9 cellular contexts compared by ENCODE assay signal in the genomic region with DNA sequence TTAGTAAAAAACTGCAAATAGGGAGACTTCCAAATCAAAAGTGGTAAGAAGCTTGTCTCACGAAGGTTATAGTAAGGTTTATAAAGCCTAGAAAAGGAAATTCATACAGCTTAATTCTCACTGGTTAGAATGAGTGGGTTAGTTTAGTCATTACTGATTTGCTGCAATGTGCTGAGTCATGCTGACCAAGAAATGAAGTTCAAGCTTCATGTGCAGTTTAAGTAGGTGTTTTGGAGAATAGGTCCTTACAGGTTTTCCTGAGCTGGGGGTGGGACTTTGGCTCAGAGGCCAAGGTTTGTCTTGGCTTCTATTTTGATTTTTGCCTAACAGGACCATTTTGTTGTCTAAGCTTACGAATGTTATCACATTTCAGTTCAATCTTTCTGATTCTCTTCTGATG. TPM values are rescaled to one million over a fixed set of nuclear protein-coding genes. Genes with fewer than 3 reads are reported as not detected.
DNase-seq lines count a peak whose midpoint lies in the region; ATAC-seq and TF ChIP-seq lines count a peak whose summit lies in the region.
"Had no signal": no experiment of that assay in that cellular context is flagged by ENCODE, and none has a peak within 500 bp of the region (broad histone marks: within the 10 kb centered on the region; RNA-seq: fewer than 3 reads in every experiment).

No MANE protein-coding gene starts in this region.

- peaks cover 13 to 18% (median 16%) of the 10 kb centered on the region in 4 donors for H3K4me1 Mint-ChIP-seq in CD4-positive, alpha-beta memory T cell
- H3K4me1 Mint-ChIP-seq: memory B cell had no signal

- TF ChIP-seq CTCF in transverse colon (IDR thresholded peaks at IDR 0.05) = no peak

- POLR2A ChIA-PET in CD4-positive, alpha-beta memory T cell (lab: Charles Lee; ENCODE audit: partially characterized antibody) = interaction anchor here (1.0 to 2.8 kb wide), 2 partner anchors 11 to 14 kb away, joined by 3 to 18 read pairs; no protein-coding TSS in a partner anchor

- peak overlapping the region; percentile 37 for H3K9ac ChIP-seq in adipocyte (ENCODE audit: low read length)

- no peak for TF ChIP-seq POLR2A in transverse colon (IDR thresholded peaks at IDR 0.05)

- H3K9me3 Mint-ChIP-seq in CD4-positive, alpha-beta memory T cell = peaks cover 0 to 4% (median 0%) of the 10 kb centered on the region in 8 donors
- H3K9me3 Mint-ChIP-seq: memory B cell had no signal

- H3K27ac Mint-ChIP-seq in CD4-positive, alpha-beta memory T cell = peak overlapping the region in 2 of 7 donors; percentile 2 to 56
- H3K27ac Mint-ChIP-seq: memory B cell had no signal

- CTCF ChIA-PET in CD4-positive, alpha-beta memory T cell (lab: Charles Lee; ENCODE audit: partially characterized antibody) = interaction anchor here (0.6 to 2.4 kb wide), 4 partner anchors 119 to 1966 kb away, joined by 3 to 9 read pairs (median 6); no protein-coding TSS in a partner anchor

- intact Hi-C loops in transverse colon (cut with DNase I; ENCODE audit: low total_unique reads) = no loop called here
- intact Hi-C loops in CD4-positive, alpha-beta memory T cell (cut with micrococcal nuclease) = no loop called here

- H3K36me3 Mint-ChIP-seq in CD4-positive, alpha-beta memory T cell = peaks cover 55 to 72% of the 10 kb centered on the region in 2 donors

- H3K4me3 ChIP-seq in adipocyte (ENCODE audit: low read length) = peak overlapping the region; percentile 20
- H3K4me3 ChIP-seq in transverse colon = no peak overlapping the region
- no peak overlapping the region for H3K4me3 ChIP-seq in CD4-positive, alpha-beta memory T cell (ENCODE audit: low read length in 2 of 2)

- in situ Hi-C loops in transverse colon (cut with MboI; ENCODE audit: low pct_ligation_motif_present in 1 of 4, low pct_unique_long_range_greater_than_20kb in 1 of 4, low sequenced_read_pairs in 3 of 4) = no loop called here

- no peak for TF ChIP-seq EP300 in transverse colon (IDR thresholded peaks at IDR 0.05; ENCODE audit: low read depth)

- no peaks in the 10 kb centered on the region for H3K27me3 Mint-ChIP-seq in CD4-positive, alpha-beta memory T cell
- H3K27me3 Mint-ChIP-seq: memory B cell had no signal

- H3K9me3 ChIP-seq in KOPT-K1 (ENCODE audit: insufficient read depth, low read length, poor library complexity, severe bottlenecking) (no peaks in the 10 kb centered on the region), adipocyte (ENCODE audit: control insufficient read depth, low read length) (no peaks in the 10 kb centered on the region), transverse colon (no peaks in the 10 kb centered on the region)
- H3K9me3 ChIP-seq in CD4-positive, alpha-beta memory T cell (ENCODE audit: control insufficient read depth in 1 of 2, low read length in 2 of 2) = no peaks in the 10 kb centered on the region

- DNase-seq in AG08396 (ENCODE audit: low spot score) = peak; percentile 38
- DNase-seq in adipocyte (ENCODE audit: low read depth) = peak; percentile 83
- peak; percentile 85 for DNase-seq in kidney glomerular epithelial cell (lab: John Stamatoyannopoulos, UW)
- DNase-seq in transverse colon = no peak
- DNase-seq in CD4-positive, alpha-beta memory T cell = no peak
- DNase-seq in iPS-NIHi11 (ENCODE audit: low spot score) = no peak

- H3K27me3 ChIP-seq in adipocyte (replicated peaks; ENCODE audit: control insufficient read depth, insufficient read depth, low read length) (no peaks in the 10 kb centered on the region), transverse colon (no peaks in the 10 kb centered on the region)
- H3K27me3 ChIP-seq in CD4-positive, alpha-beta memory T cell (ENCODE audit: insufficient read depth, low read length) = no peaks in the 10 kb centered on the region

- peaks cover 24% of the 10 kb centered on the region for H3K4me1 ChIP-seq in adipocyte (ENCODE audit: control insufficient read depth, insufficient read depth, low read length)
- peaks cover 5 to 31% (median 12%) of the 10 kb centered on the region in 4 donors for H3K4me1 ChIP-seq in transverse colon
- H3K4me1 ChIP-seq in CD4-positive, alpha-beta memory T cell (ENCODE audit: insufficient read depth, low read length) = no peaks in the 10 kb centered on the region

- peaks cover 78% of the 10 kb centered on the region for H3K36me3 ChIP-seq in KOPT-K1 (ENCODE audit: insufficient read depth, low read length)
- H3K36me3 ChIP-seq in adipocyte (ENCODE audit: control insufficient read depth, insufficient read depth, low read length, severe bottlenecking) = peaks cover 43% of the 10 kb centered on the region
- H3K36me3 ChIP-seq in transverse colon = no peaks in the 10 kb centered on the region
- peaks cover 11% of the 10 kb centered on the region for H3K36me3 ChIP-seq in CD4-positive, alpha-beta memory T cell (ENCODE audit: insufficient read depth, low read length)

- H3K4me3 Mint-ChIP-seq in CD4-positive, alpha-beta memory T cell = no peak overlapping the region
- H3K4me3 Mint-ChIP-seq: memory B cell had no signal

- H3K27ac ChIP-seq in KOPT-K1 (ENCODE audit: low read depth, low read length, poor library complexity, severe bottlenecking) (peak overlapping the region; percentile 18), transverse colon (peak overlapping the region; percentile 9 to 42 (median 36))
- no peak overlapping the region for H3K27ac ChIP-seq in CD4-positive, alpha-beta memory T cell (ENCODE audit: low read depth, low read length)

- 47 to 52% methylated on average over 2 of the region's 2 CpGs for WGBS in transverse colon (ENCODE audit: low coverage in 1 of 2), 2 donors

- ATAC-seq in GM18517 (IDR thresholded peaks at IDR 0.05; ENCODE audit: unreplicated experiment) = peak; percentile 62

RNA-seq across cellular contexts. Expression of gene CLIP4, which starts 15.1 kb away (rescaled TPM):
- 10 to 100 TPM; 11.9 to 37.8 (median 22.5) TPM for total RNA-seq in transverse colon
- total RNA-seq in CD4-positive, alpha-beta memory T cell = 10 to 100 TPM; 65.2 to 69.2 TPM
- 10 to 100 TPM; 23.1 to 24.6 TPM for polyA plus RNA-seq in CD4-positive, alpha-beta memory T cell

RNA-seq across cellular contexts. Expression of gene PCARE, which starts 56.0 kb away (rescaled TPM):
- under 1 TPM in 1 of 4 donors, not detected in 3; under 0.01 TPM for total RNA-seq in transverse colon
- total RNA-seq in CD4-positive, alpha-beta memory T cell = not detected
- polyA plus RNA-seq in CD4-positive, alpha-beta memory T cell = not detected

Comparison
In these comparisons a context has a peak if more than half of its experiments do, and no peak if none do; other contexts are left out.
1. DNase-seq: peak in AG08396 (single experiment), adipocyte (single experiment) and kidney glomerular epithelial cell (single experiment); none in transverse colon (single experiment), CD4-positive, alpha-beta memory T cell (0 of 5) and iPS-NIHi11 (single experiment).